In genomic region chr10:132439025-132439388, GRCh38 we compare ENCODE assay signal across 18 cellular contexts. TPM values are rescaled to one million over a fixed set of nuclear protein-coding genes. Genes with fewer than 3 reads are reported as not detected.
DNase-seq lines count a peak whose midpoint lies in the region; ATAC-seq and TF ChIP-seq lines count a peak whose summit lies in the region.
"Had no signal": no experiment of that assay in that cellular context is flagged by ENCODE, and none has a peak within 500 bp of the region (broad histone marks: within the 10 kb centered on the region; RNA-seq: fewer than 3 reads in every experiment).

No MANE protein-coding gene starts in this region.

- H3K23ac ChIP-seq in IMR-90 (ENCODE audit: low read depth, low read length), result no peak overlapping the region

- H3K18ac ChIP-seq in IMR-90 (ENCODE audit: low read depth, low read length), result no peak overlapping the region

- no peaks in the 10 kb centered on the region for H3K79me1 ChIP-seq in IMR-90 (ENCODE audit: low read depth in 1 of 2, low read length in 2 of 2)

- H3K27ac ChIP-seq in IMR-90 (ENCODE audit: insufficient read depth, low read length) (no peak overlapping the region), parathyroid adenoma (no peak overlapping the region)
- H3K27ac ChIP-seq: epithelial cell of prostate, ovary, sigmoid colon had no signal

- peaks cover 8% of the 10 kb centered on the region; the same call in 1 of the 2 replicates for H3K9me1 ChIP-seq in IMR-90 (ENCODE audit: insufficient read depth, low read length)

- no peak overlapping the region for H2BK15ac ChIP-seq in IMR-90 (ENCODE audit: low read depth, low read length)

- no peak for TF ChIP-seq CTCF in IMR-90 (conservative IDR thresholded peaks at IDR 0.05; ENCODE audit: low read depth, low read length)
- no peak for TF ChIP-seq CTCF in parathyroid adenoma (IDR thresholded peaks at IDR 0.05)

- H4K91ac ChIP-seq in IMR-90 (ENCODE audit: insufficient read depth, low read depth, low read length), result no peak overlapping the region

- H2BK20ac ChIP-seq in IMR-90 (ENCODE audit: low read depth, low read length), result no peak overlapping the region

- H3K4me1 ChIP-seq in IMR-90 (ENCODE audit: control insufficient read depth, insufficient read depth, low read length) (no peaks in the 10 kb centered on the region), parathyroid adenoma (no peaks in the 10 kb centered on the region)
- H3K4me1 ChIP-seq: sigmoid colon had no signal

- CTCF ChIA-PET in IMR-90 (lab: Yijun Ruan, JAX), result no interaction called here

- H3K27me3 ChIP-seq in IMR-90 (ENCODE audit: control insufficient read depth, insufficient read depth, low read length) (no peaks in the 10 kb centered on the region), parathyroid adenoma (ENCODE audit: control insufficient read depth, insufficient read depth, low read length) (no peaks in the 10 kb centered on the region)
- H3K27me3 ChIP-seq: ovary, sigmoid colon had no signal

- H2AK9ac ChIP-seq in IMR-90 (replicated peaks; ENCODE audit: low read depth, low read length, poor library complexity), result no peak overlapping the region

- H3K9ac ChIP-seq in IMR-90 (ENCODE audit: low read depth, low read length) (no peak overlapping the region), parathyroid adenoma (no peak overlapping the region)

- no peak overlapping the region for H3K56ac ChIP-seq in IMR-90 (ENCODE audit: extremely low read depth, insufficient read depth, low read length)

- no peak for TF ChIP-seq RAD21 in IMR-90 (IDR thresholded peaks at IDR 0.05; ENCODE audit: low read length)

- no peaks in the 10 kb centered on the region for H3K79me2 ChIP-seq in parathyroid adenoma

- no peak for TF ChIP-seq POLR2A in IMR-90 (IDR thresholded peaks at IDR 0.05; ENCODE audit: low read depth, low read length)

- H3K9me3 ChIP-seq in IMR-90 (ENCODE audit: control insufficient read depth, insufficient read depth, low read length), result no peaks in the 10 kb centered on the region
- no peaks in the 10 kb centered on the region for H3K9me3 ChIP-seq in parathyroid adenoma (ENCODE audit: control insufficient read depth, low read length)
- H3K9me3 ChIP-seq: ovary, sigmoid colon had no signal

- H3K36me3 ChIP-seq in IMR-90 (ENCODE audit: control insufficient read depth, insufficient read depth, low read length) (no peaks in the 10 kb centered on the region), parathyroid adenoma (ENCODE audit: control insufficient read depth, insufficient read depth, low read length) (no peaks in the 10 kb centered on the region)
- H3K36me3 ChIP-seq: ovary, sigmoid colon had no signal

- intact Hi-C loops in IMR-90 (cut with micrococcal nuclease), result no loop called here

- H3K14ac ChIP-seq in IMR-90 (replicated peaks; ENCODE audit: low read depth, low read length), result no peak overlapping the region

- no peak overlapping the region for H2BK5ac ChIP-seq in IMR-90 (ENCODE audit: low read depth, low read length, poor library complexity, severe bottlenecking)

- H3K4me2 ChIP-seq in IMR-90 (ENCODE audit: low read depth, low read length) (no peak overlapping the region), parathyroid adenoma (ENCODE audit: low read length) (no peak overlapping the region)
- H3K4me2 ChIP-seq: GM23338 had no signal

- POLR2A ChIA-PET in IMR-90 (lab: Charles Lee; ENCODE audit: unreplicated experiment), result no interaction called here

- no peak overlapping the region for H3K4ac ChIP-seq in IMR-90 (ENCODE audit: low read depth, low read length)

- H4K8ac ChIP-seq in IMR-90 (ENCODE audit: low read depth in 2 of 2, low read length in 2 of 2), result no peak overlapping the region

- dilution Hi-C loops in IMR-90 (cut with HindIII; ENCODE audit: low sequenced_read_pairs, unreplicated experiment), result no loop called here

- H2AFZ ChIP-seq in IMR-90 (replicated peaks; ENCODE audit: low read length, poor library complexity) (peak overlapping the region; percentile 34), parathyroid adenoma (peak overlapping the region; percentile 15)
- H2AFZ ChIP-seq: GM23338 had no signal

- no peak for DNase-seq in IMR-90
- peak; percentile 21 for DNase-seq in amniotic epithelial cell (ENCODE audit: low read depth)
- DNase-seq in left kidney (ENCODE audit: low read depth, low spot score), result peak; percentile 63
- no peak for DNase-seq in NCI-H2171 treated with DMSO at 0.1 percent for 48 hours (lab: John Stamatoyannopoulos, UW)
- no peak for DNase-seq in activated gamma-delta T cell (lab: John Stamatoyannopoulos, UW)
- no peak for DNase-seq in NOMO-1 treated with dmso at 0.1 percent for 144 hours (lab: John Stamatoyannopoulos, UW; ENCODE audit: unreplicated experiment)
- DNase-seq: activated naive CD4-positive, alpha-beta T cell treated with anti-CD3 and anti-CD28 coated beads, Interleukin-2, amount 50 U/mL, for 16 hours; activated T-cell treated with anti-CD3 and anti-CD28 coated beads, Interleukin-2, amount 50 U/mL, for 72 hours; aorta; mammary epithelial cell; NCI-H187; ovary; SHP77; sigmoid colon; SW 1271 had no signal

- no peak overlapping the region for H3K4me3 ChIP-seq in IMR-90 (ENCODE audit: insufficient read depth, low read depth, low read length)
- no peak overlapping the region for H3K4me3 ChIP-seq in parathyroid adenoma (ENCODE audit: low read depth, low read length)
- H3K4me3 ChIP-seq: GM23338, ovary, sigmoid colon had no signal

- in situ Hi-C loops in IMR-90 (cut with MboI; ENCODE audit: low sequenced_read_pairs), result no loop called here

- no peak overlapping the region for H2AK5ac ChIP-seq in IMR-90 (ENCODE audit: low read depth, low read length)

- no peaks in the 10 kb centered on the region for H4K20me1 ChIP-seq in IMR-90 (ENCODE audit: insufficient read depth, low read length)

- no TSS peak for BruUV-seq in IMR-90 (replicated peaks; lab: Mats Ljungman, UMichigan)

- no peak overlapping the region for H2BK120ac ChIP-seq in IMR-90 (ENCODE audit: low read depth, low read length)

- ATAC-seq in IMR-90 (ENCODE audit: low read depth), result no peak
- ATAC-seq: activated T-cell treated with anti-CD3 and anti-CD28 coated beads, Interleukin-2, amount 50 U/mL, for 72 hours; GM23338 had no signal

- whole genome bisulfite sequencing in IMR-90 (ENCODE audit: extremely low coverage in 2 of 2, insufficient read length in 1 of 2), 2 experiments, result 88% methylated on average over 2 of the region's 6 CpGs; no CpG with 5 or more reads in 1 of the 2 experiments

- H4K5ac ChIP-seq in IMR-90 (ENCODE audit: low read depth, low read length), result no peak overlapping the region

TF ChIP-seq in IMR-90, 13 proteins besides CTCF, POLR2A, EP300 and RAD21:
- 0 out of 2 replicates have a peak, but pooled peaks have one; percentile 29 for TF ChIP-seq BHLHE40 (IDR thresholded peaks at IDR 0.05; ENCODE audit: low read depth, low read length)
- no peak for TF ChIP-seq RCOR1 (IDR thresholded peaks at IDR 0.05; ENCODE audit: insufficient replicate concordance, low read length)
- TF ChIP-seq CEBPB (IDR thresholded peaks at IDR 0.05; ENCODE audit: low read depth, low read length), result no peak
- TF ChIP-seq ELK1 (IDR thresholded peaks at IDR 0.05; ENCODE audit: borderline replicate concordance, low read depth, low read length), result no peak
- peak; percentile 65; the same call in 1 of the 2 replicates for TF ChIP-seq USF2 (IDR thresholded peaks at IDR 0.05; ENCODE audit: low read depth, low read length)
- TF ChIP-seq SMC3 (IDR thresholded peaks at IDR 0.05; ENCODE audit: low read depth, low read length), result no peak
- TF ChIP-seq MAZ (IDR thresholded peaks at IDR 0.05; ENCODE audit: borderline replicate concordance, low read depth, low read length), result no peak
- TF ChIP-seq FOS (IDR thresholded peaks at IDR 0.05; ENCODE audit: low read depth, low read length), result no peak

RNA-seq across cellular contexts. Expression of gene PWWP2B, which starts 42.0 kb away (rescaled TPM):
- 1.9 and 2.2 TPM in 2 replicates for total RNA-seq in IMR-90 (2012; rRNA removed)
- 1.7 and 2.1 TPM in 2 replicates for polyA plus RNA-seq in IMR-90 (2012; rRNA removed)
- 2.2 and 3.6 TPM in 2 replicates for polyA plus RNA-seq in IMR-90 (2012; cell fraction: cytosol; rRNA removed)
- polyA plus RNA-seq in IMR-90 (2012; cell fraction: nucleus; rRNA removed; ENCODE audit: low replicate concordance), result 1.8 and 4.6 TPM in 2 replicates

Comparison
In these comparisons a context has a peak if more than half of its experiments do, and no peak if none do; other contexts are left out.
1. DNase-seq: peak in amniotic epithelial cell (single experiment) and left kidney (single experiment); none in IMR-90 (single experiment), NCI-H2171 treated with DMSO at 0.1 percent for 48 hours (single experiment), activated gamma-delta T cell (single experiment) and NOMO-1 treated with dmso at 0.1 percent for 144 hours (single experiment).